19 cellular contexts compared by ENCODE assay signal in genomic region chr1:41619511-41620364, GRCh38.
DNase-seq lines count a peak whose midpoint lies in the region; ATAC-seq, FAIRE-seq and TF ChIP-seq lines count a peak whose summit lies in the region.
"Had no signal": no experiment of that assay in that cellular context is flagged by ENCODE, and none has a peak within 500 bp of the region (broad histone marks: within the 10 kb centered on the region; RNA-seq: fewer than 3 reads in every experiment).

No MANE protein-coding gene starts in this region.

- H2AFZ ChIP-seq in GM23338 (no peak overlapping the region), smooth muscle cell (ENCODE audit: low read depth) (no peak overlapping the region)
- H2AFZ ChIP-seq: GM23248 had no signal

- no peak for TF ChIP-seq CTCF in A673 (conservative IDR thresholded peaks at IDR 0.05; ENCODE audit: low read depth, low read length)
- TF ChIP-seq CTCF in GM23338 (conservative IDR thresholded peaks at IDR 0.05; ENCODE audit: low read depth in 2 of 2) = no peak
- no peak for TF ChIP-seq CTCF in RWPE1 (conservative IDR thresholded peaks at IDR 0.05; ENCODE audit: low read depth)
- TF ChIP-seq CTCF in smooth muscle cell (IDR thresholded peaks at IDR 0.05; ENCODE audit: borderline replicate concordance, insufficient read depth, poor library complexity, severe bottlenecking) = no peak

- CTCF ChIA-PET in A673 (lab: Charles Lee) (no interaction called here), RWPE1 (lab: Yijun Ruan, JAX) (interaction anchor here (0.6 kb wide), 1 partner anchor 11 kb away, joined by 3 read pairs; no protein-coding TSS in a partner anchor)

- no peak overlapping the region for H3K4me2 ChIP-seq in GM23338
- no peak overlapping the region for H3K4me2 ChIP-seq in smooth muscle cell
- H3K4me2 ChIP-seq: SK-N-SH had no signal

- FAIRE-seq in small intestine (lab: Jason Lieb, UNC) = no peak
- FAIRE-seq: HepG2 had no signal

- no peaks in the 10 kb centered on the region for H4K20me1 ChIP-seq in GM23338 (replicated peaks; ENCODE audit: insufficient read depth)
- H4K20me1 ChIP-seq in smooth muscle cell (ENCODE audit: low read depth) = peaks cover 5% of the 10 kb centered on the region

- no peaks in the 10 kb centered on the region for H3K36me3 ChIP-seq in A673 (ENCODE audit: insufficient read depth, low read length, poor library complexity, severe bottlenecking)
- no peaks in the 10 kb centered on the region for H3K36me3 ChIP-seq in GM23338 (ENCODE audit: insufficient read depth)
- no peaks in the 10 kb centered on the region for H3K36me3 ChIP-seq in smooth muscle cell (ENCODE audit: low read depth)
- no peaks in the 10 kb centered on the region for H3K36me3 ChIP-seq in small intestine (ENCODE audit: control insufficient read depth in 2 of 2, insufficient read depth in 2 of 2, low read length in 2 of 2)
- H3K36me3 ChIP-seq: tibial artery, WERI-Rb-1 had no signal

- peaks cover 23% of the 10 kb centered on the region for H3K4me1 Mint-ChIP-seq in GM23338

- POLR2A ChIA-PET in A673 (lab: Charles Lee; ENCODE audit: low non-redundant PET) = no interaction called here
- POLR2A ChIA-PET in RWPE1 (lab: Yijun Ruan, JAX; ENCODE audit: low non-redundant PET) = no interaction called here

- peak; percentile 65 for ATAC-seq in GM23338
- ATAC-seq: HepG2 had no signal

- no peaks in the 10 kb centered on the region for H3K4me1 ChIP-seq in A673 (ENCODE audit: insufficient read depth, low read length, poor library complexity, severe bottlenecking)
- no peaks in the 10 kb centered on the region for H3K4me1 ChIP-seq in GM23338 (ENCODE audit: insufficient read depth)
- peaks cover 4% of the 10 kb centered on the region for H3K4me1 ChIP-seq in smooth muscle cell (ENCODE audit: low read depth)
- H3K4me1 ChIP-seq in small intestine (ENCODE audit: control insufficient read depth in 2 of 2, insufficient read depth in 1 of 2, low read depth in 1 of 2, low read length in 1 of 2) = peaks cover 0 to 2% of the 10 kb centered on the region in 2 donors

- H3K27ac ChIP-seq in A673 (ENCODE audit: low read depth, low read length, poor library complexity, severe bottlenecking) = no peak overlapping the region
- H3K27ac ChIP-seq in GM23338 (ENCODE audit: low read depth) = no peak overlapping the region
- peak overlapping the region; percentile 85 for H3K27ac ChIP-seq in RWPE1
- H3K27ac ChIP-seq in smooth muscle cell (ENCODE audit: low read depth) = no peak overlapping the region
- no peak overlapping the region for H3K27ac ChIP-seq in small intestine (ENCODE audit: low read depth in 1 of 2, low read length in 1 of 2)
- H3K27ac ChIP-seq: GM23248, tibial artery, WERI-Rb-1 had no signal

- intact Hi-C loops in A673 (cut with micrococcal nuclease; ENCODE audit: unreplicated experiment) = no loop called here

- no peaks in the 10 kb centered on the region for H3K36me3 Mint-ChIP-seq in GM23338 (ENCODE audit: low read depth)
- H3K36me3 Mint-ChIP-seq: brain had no signal

- H3K9me3 ChIP-seq in A673 (ENCODE audit: low read depth, low read length, poor library complexity, severe bottlenecking) (no peaks in the 10 kb centered on the region), smooth muscle cell (replicated peaks; ENCODE audit: low read depth) (no peaks in the 10 kb centered on the region), small intestine (ENCODE audit: control insufficient read depth, low read depth) (no peaks in the 10 kb centered on the region)
- H3K9me3 ChIP-seq: SK-N-SH, tibial artery had no signal

- DNase-seq in A673 (ENCODE audit: low spot score) = peak; percentile 23
- DNase-seq in GM23338 (ENCODE audit: low spot score) = no peak
- no peak for DNase-seq in RWPE1 (ENCODE audit: low spot score)
- peak; percentile 2 for DNase-seq in iPS DF 19.7 (ENCODE audit: low read depth, low spot score)
- DNase-seq in T1000 (lab: John Stamatoyannopoulos, UW) = no peak
- DNase-seq in smooth muscle cell (lab: John Stamatoyannopoulos, UW; ENCODE audit: unreplicated experiment) = no peak
- DNase-seq in stimulated activated CD4-positive, alpha-beta T cell treated with anti-CD3 and anti-CD28 coated beads, Interleukin-4, amount 100 ng/mL, for 1 hour = no peak
- DNase-seq in small intestine = no peak
- DNase-seq: activated CD8-positive, alpha-beta memory T cell treated with anti-CD3 and anti-CD28 coated beads for 24 hours; activated naive CD4-positive, alpha-beta T cell; DMS 273 treated with DMSO at 0.1 percent for 48 hours; GM23248; retina; SK-N-SH; stimulated activated CD4-positive, alpha-beta T cell treated with anti-CD3 and anti-CD28 coated beads, Interleukin-2, amount 100 ng/mL, for 48 hours; WERI-Rb-1 had no signal

- no peaks in the 10 kb centered on the region for H3K79me2 ChIP-seq in GM23338 (replicated peaks; ENCODE audit: insufficient read depth)
- peaks cover 19% of the 10 kb centered on the region for H3K79me2 ChIP-seq in smooth muscle cell (ENCODE audit: low read depth)

- WGBS in smooth muscle cell (ENCODE audit: low lambda C conversion rate) = 73% methylated on average over 10 of the region's 10 CpGs
- WGBS in small intestine, 3 donors = 49 to 77% (median 53%) methylated on average over 10 of the region's 10 CpGs

- H3F3A ChIP-seq in GM23338 (replicated peaks; ENCODE audit: low read depth) (no peaks in the 10 kb centered on the region), smooth muscle cell (ENCODE audit: low read depth) (no peaks in the 10 kb centered on the region)

- no peak overlapping the region; the same call in 1 of the 2 replicates for H3K27ac Mint-ChIP-seq in GM23338

- peaks cover 4% of the 10 kb centered on the region; the same call in 1 of the 2 replicates for H3K9me2 ChIP-seq in GM23338 (ENCODE audit: insufficient read depth)
- H3K9me2 ChIP-seq: SK-N-SH had no signal

- H3K4me3 ChIP-seq in A673 (ENCODE audit: low read depth, low read length, poor library complexity, severe bottlenecking) (no peak overlapping the region), GM23338 (no peak overlapping the region), smooth muscle cell (no peak overlapping the region), small intestine (ENCODE audit: low read depth in 1 of 2, low read length in 2 of 2) (no peak overlapping the region)
- H3K4me3 ChIP-seq: GM23248, tibial artery had no signal

- H3K27me3 ChIP-seq in A673 (replicated peaks; ENCODE audit: insufficient read depth, low read depth, low read length, poor library complexity) (no peaks in the 10 kb centered on the region), GM23338 (ENCODE audit: insufficient read depth) (no peaks in the 10 kb centered on the region), smooth muscle cell (ENCODE audit: low read depth) (no peaks in the 10 kb centered on the region), small intestine (ENCODE audit: control insufficient read depth in 2 of 2, insufficient read depth in 2 of 2, low read length in 2 of 2) (no peaks in the 10 kb centered on the region)
- H3K27me3 ChIP-seq: tibial artery had no signal

- H3K4me3 Mint-ChIP-seq in GM23338 = no peak overlapping the region
- H3K4me3 Mint-ChIP-seq: brain had no signal

- no peak overlapping the region for H3K9ac ChIP-seq in smooth muscle cell (ENCODE audit: low read depth)
- H3K9ac ChIP-seq: GM23248, SK-N-SH had no signal

- peaks cover 16% of the 10 kb centered on the region for H3K27me3 Mint-ChIP-seq in GM23338 (ENCODE audit: insufficient read depth, low read depth, poor library complexity)
- H3K27me3 Mint-ChIP-seq: brain had no signal

- no TSS peak for BruUV-seq in A673 (replicated peaks; lab: Mats Ljungman, UMichigan)

- no peaks in the 10 kb centered on the region for H3K9me3 Mint-ChIP-seq in GM23338
- H3K9me3 Mint-ChIP-seq: brain had no signal

Comparison
In these comparisons a context has a peak if more than half of its experiments do, and no peak if none do; other contexts are left out.
1. DNase-seq: peak in A673 (single experiment) and iPS DF 19.7 (single experiment); none in GM23338 (single experiment), RWPE1 (single experiment), T1000 (single experiment), smooth muscle cell (single experiment), stimulated activated CD4-positive, alpha-beta T cell treated with anti-CD3 and anti-CD28 coated beads, Interleukin-4, amount 100 ng/mL, for 1 hour (single experiment) and small intestine (single experiment).